Comparison of ENCODE assay signal across 8 cellular contexts in genomic region chr17:57552114-57552601, GRCh38.
DNase-seq lines count a peak whose midpoint lies in the region; ATAC-seq, FAIRE-seq and TF ChIP-seq lines count a peak whose summit lies in the region.

No MANE protein-coding gene starts in this region.

- H4K20me1 ChIP-seq in MM.1S (ENCODE audit: insufficient read depth, low read length) (no peaks in the 10 kb centered on the region), GM12878 (ENCODE audit: control insufficient read depth, insufficient read depth) (no peaks in the 10 kb centered on the region)

- CTCF ChIA-PET in GM12878 (lab: Yijun Ruan, JAX): interaction anchor here (0.7 to 4.8 kb wide), 37 partner anchors 10 to 410 kb away, joined by 3 to 38 read pairs (median 4); no protein-coding TSS in a partner anchor

- DNase-seq in activated T-cell treated with anti-CD3 and anti-CD28 coated beads for 48 hours (ENCODE audit: low read depth) (peak; percentile 6), activated T-cell treated with anti-CD3 and anti-CD28 coated beads for 4 hours (no peak), MM.1S (no peak), GM12878 (ENCODE audit: low read depth, low spot score) (no peak), medulla oblongata (ENCODE audit: extremely low spot score) (peak; percentile 75), SK-N-DZ (ENCODE audit: low spot score) (no peak)

- peaks cover 42% of the 10 kb centered on the region for H3K79me2 ChIP-seq in MM.1S (ENCODE audit: low read length)
- peaks cover 17% of the 10 kb centered on the region for H3K79me2 ChIP-seq in GM12878 (ENCODE audit: control insufficient read depth, insufficient read depth, low read length)

- TF ChIP-seq CTCF in MM.1S (IDR thresholded peaks at IDR 0.05; ENCODE audit: low read length) (no peak), GM12878 (IDR thresholded peaks at IDR 0.05 in 2 of 3, conservative IDR thresholded peaks at IDR 0.05 in 1 of 3; ENCODE audit: control insufficient read depth in 2 of 3, extremely low read depth in 1 of 3, insufficient read depth in 1 of 3, low read depth in 3 of 3, low read length in 3 of 3) (peak; percentile 59 to 84 (median 77))

- peak overlapping the region; percentile 23 for H3K9ac ChIP-seq in MM.1S (ENCODE audit: low read length)
- H3K9ac ChIP-seq in GM12878 (ENCODE audit: control insufficient read depth, insufficient read depth, low read length): peak overlapping the region; percentile 68

- RAD21 ChIA-PET in GM12878 (lab: Charles Lee; ENCODE audit: unreplicated experiment): interaction anchor here (0.7 to 3.1 kb wide), 11 partner anchors 13 to 309 kb away, joined by 3 to 11 read pairs (median 4); no protein-coding TSS in a partner anchor

- ATAC-seq in GM12878 (peak; percentile 91), GM18867 (IDR thresholded peaks at IDR 0.05; ENCODE audit: unreplicated experiment) (no peak), HG03045 (IDR thresholded peaks at IDR 0.05; ENCODE audit: unreplicated experiment) (no peak)

- H3K9me2 ChIP-seq in MM.1S (replicated peaks; ENCODE audit: insufficient read depth, low read length): no peaks in the 10 kb centered on the region

- H3K4me1 ChIP-seq in MM.1S (ENCODE audit: low read length) (peaks cover 26% of the 10 kb centered on the region), GM12878 (ENCODE audit: control insufficient read depth, insufficient read depth, low read length) (peaks cover 34% of the 10 kb centered on the region)

- H3K9me3 ChIP-seq in MM.1S (replicated peaks; ENCODE audit: insufficient read depth, low read length): no peaks in the 10 kb centered on the region
- no peaks in the 10 kb centered on the region for H3K9me3 ChIP-seq in GM12878 (replicated peaks; ENCODE audit: control insufficient read depth, insufficient read depth, low read length)

- TF ChIP-seq POLR2A in GM12878 (IDR thresholded peaks at IDR 0.05; ENCODE audit: low read depth, low read length): peak; percentile 35; the same call in 1 of the 2 replicates

- POLR2A ChIA-PET in GM12878 (lab: Charles Lee): interaction anchor here (0.6 to 1.6 kb wide), 4 partner anchors 26 to 103 kb away, joined by 3 to 5 read pairs (median 4); no protein-coding TSS in a partner anchor

- H3K36me3 ChIP-seq in MM.1S (replicated peaks; ENCODE audit: insufficient read depth, low read length) (no peaks in the 10 kb centered on the region), GM12878 (ENCODE audit: control insufficient read depth in 2 of 2, insufficient read depth in 2 of 2, low read length in 1 of 2) (peaks cover 0 to 4% of the 10 kb centered on the region in 2 experiments; a peak in 1 of 4 replicates)

- no peak for FAIRE-seq in GM12878 (lab: Jason Lieb, UNC)

- in situ Hi-C loops in GM12878 (cut with MboI): no loop called here

- peaks cover 7% of the 10 kb centered on the region; the same call in 1 of the 2 replicates for H3F3A ChIP-seq in MM.1S (ENCODE audit: insufficient read depth, low read length)

- BruUV-seq in GM12878 (replicated peaks; lab: Mats Ljungman, UMichigan): no TSS peak

- H3K4me2 ChIP-seq in MM.1S (ENCODE audit: low read depth, low read length) (peak overlapping the region; percentile 74), GM12878 (ENCODE audit: control insufficient read depth, insufficient read depth) (peak overlapping the region; percentile 92)

- H2AFZ ChIP-seq in MM.1S (ENCODE audit: low read length): no peak overlapping the region
- H2AFZ ChIP-seq in GM12878 (ENCODE audit: control insufficient read depth, low read depth, low read length): peak overlapping the region; percentile 37; the same call in 1 of the 2 replicates

- intact Hi-C loops in GM12878 (cut with micrococcal nuclease; ENCODE audit: unreplicated experiment): no loop called here

- H3K4me3 ChIP-seq in MM.1S (ENCODE audit: low read length) (peak overlapping the region; percentile 5; the same call in 1 of the 2 replicates), GM12878 (no peak overlapping the region)

- no peak for TF ChIP-seq EP300 in GM12878 (IDR thresholded peaks at IDR 0.05; ENCODE audit: borderline replicate concordance in 1 of 2, control insufficient read depth in 1 of 2, low read depth in 2 of 2, low read length in 2 of 2)

- H3K27ac ChIP-seq in MM.1S (ENCODE audit: low read length) (peak overlapping the region; percentile 80), GM12878 (ENCODE audit: control insufficient read depth, insufficient read depth) (peak overlapping the region; percentile 89)

- SMC1A ChIA-PET in GM12878 (lab: Charles Lee; ENCODE audit: uncharacterized antibody, unreplicated experiment): interaction anchor here (0.6 to 3.3 kb wide), 19 partner anchors 9 to 309 kb away, joined by 3 to 16 read pairs (median 4); no protein-coding TSS in a partner anchor

- peak; percentile 64 for TF ChIP-seq RAD21 in GM12878 (IDR thresholded peaks at IDR 0.05; ENCODE audit: insufficient read depth, low read depth, low read length)

- 28% methylated on average over 11 of the region's 11 CpGs for WGBS in GM12878 (ENCODE audit: insufficient coverage, insufficient replicate concordance, low lambda C conversion rate, missing lambda C conversion rate)

- no peaks in the 10 kb centered on the region for H3K27me3 ChIP-seq in MM.1S (replicated peaks; ENCODE audit: insufficient read depth, low read length)
- H3K27me3 ChIP-seq in GM12878 (replicated peaks in 1 of 2; ENCODE audit: control insufficient read depth in 2 of 2, insufficient read depth in 2 of 2, low read length in 1 of 2): no peaks in the 10 kb centered on the region

TF ChIP-seq in GM12878, 131 proteins besides CTCF, POLR2A, EP300 and RAD21 (continues in another document):
- TF ChIP-seq TAF1 (IDR thresholded peaks at IDR 0.05; ENCODE audit: borderline replicate concordance, low read depth, low read length): no peak
- TF ChIP-seq BHLHE40 (IDR thresholded peaks at IDR 0.05; ENCODE audit: borderline replicate concordance in 1 of 2, low read depth in 2 of 2, low read length in 1 of 2): peak in 1 of 2 experiments; percentile 11; a peak in 2 of 4 replicates
- no peak for TF ChIP-seq RELA (IDR thresholded peaks at IDR 0.05; ENCODE audit: borderline replicate concordance, partially characterized antibody)
- 0 out of 2 replicates have a peak, but pooled peaks have one; percentile 80 for TF ChIP-seq MTA3 (IDR thresholded peaks at IDR 0.05; ENCODE audit: borderline replicate concordance, low read length)
- no peak for TF ChIP-seq FOXM1 (IDR thresholded peaks at IDR 0.05; ENCODE audit: low read depth, low read length)
- TF ChIP-seq KLF5 (IDR thresholded peaks at IDR 0.05; ENCODE audit: partially characterized antibody): no peak
- no peak for TF ChIP-seq BRCA1 (IDR thresholded peaks at IDR 0.05; ENCODE audit: low read depth, low read length)
- TF ChIP-seq YY1 (IDR thresholded peaks at IDR 0.05; ENCODE audit: low read depth, low read length): peak; percentile 65
- 0 out of 2 replicates have a peak, but pooled peaks have one; percentile 50 for TF ChIP-seq PML (IDR thresholded peaks at IDR 0.05; ENCODE audit: low read length)
- TF ChIP-seq MAX (IDR thresholded peaks at IDR 0.05; ENCODE audit: low read depth, low read length): no peak
- TF ChIP-seq REST (IDR thresholded peaks at IDR 0.05; ENCODE audit: low read depth, low read length): no peak
- no peak for TF ChIP-seq BCL11A (IDR thresholded peaks at IDR 0.05; ENCODE audit: low read depth, low read length)
- no peak for TF ChIP-seq RAD51 (IDR thresholded peaks at IDR 0.05)
- TF ChIP-seq IRF3 (IDR thresholded peaks at IDR 0.05): no peak
- no peak for TF ChIP-seq USF2 (IDR thresholded peaks at IDR 0.05; ENCODE audit: borderline replicate concordance, low read depth, low read length)

Comparison
In these comparisons a context has a peak if more than half of its experiments do, and no peak if none do; other contexts are left out.
1. DNase-seq: peak in activated T-cell treated with anti-CD3 and anti-CD28 coated beads for 48 hours (single experiment) and medulla oblongata (single experiment); none in activated T-cell treated with anti-CD3 and anti-CD28 coated beads for 4 hours (single experiment), MM.1S (single experiment), GM12878 (single experiment) and SK-N-DZ (single experiment).